ENCODE assay signal across 15 cellular contexts in the genomic region with DNA sequence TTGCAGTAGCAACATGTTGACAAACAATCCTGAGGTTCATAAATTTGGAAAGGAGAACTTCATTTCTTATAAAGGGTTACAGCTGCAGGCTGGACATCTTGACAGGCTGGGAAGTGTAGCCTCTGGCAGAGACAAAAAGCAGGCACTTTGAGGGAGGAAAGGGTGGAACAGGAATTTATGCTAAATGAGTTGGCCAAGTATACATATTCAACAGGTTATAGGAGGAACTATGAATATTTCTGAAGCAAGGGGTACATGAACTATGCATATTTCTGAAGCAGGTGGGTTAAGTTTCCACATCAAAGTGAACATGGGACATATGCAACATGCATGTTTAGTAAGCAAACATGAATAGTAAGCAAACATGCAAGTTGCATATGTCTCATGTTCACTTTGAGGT. TPM values are rescaled to one million over a fixed set of nuclear protein-coding genes. Genes with fewer than 3 reads are reported as not detected.
DNase-seq lines count a peak whose midpoint lies in the region; ATAC-seq and TF ChIP-seq lines count a peak whose summit lies in the region.
"Had no signal": no experiment of that assay in that cellular context is flagged by ENCODE, and none has a peak within 500 bp of the region (broad histone marks: within the 10 kb centered on the region; RNA-seq: fewer than 3 reads in every experiment).

No MANE protein-coding gene starts in this region.

- H2BK12ac ChIP-seq in neuronal stem cell (ENCODE audit: low read length): no peak overlapping the region

- H3K4me1 Mint-ChIP-seq in activated CD8-positive, alpha-beta T cell treated with anti-CD3 and anti-CD28 coated beads, Interleukin-2, amount 10 ng/mL, durations not matched to agents 7 days and 5 days (ENCODE audit: low read depth): peaks cover 56% of the 10 kb centered on the region
- H3K4me1 Mint-ChIP-seq in activated CD8-positive, alpha-beta T cell treated with anti-CD3 and anti-CD28 coated beads for 36 hours (ENCODE audit: low read depth): peaks cover 75% of the 10 kb centered on the region
- peaks cover 73% of the 10 kb centered on the region for H3K4me1 Mint-ChIP-seq in HFFc6 (ENCODE audit: low read depth)
- H3K4me1 Mint-ChIP-seq in activated CD4-positive, alpha-beta memory T cell treated with anti-CD3 and anti-CD28 coated beads, Interleukin-2, amount 10 ng/mL, durations not matched to agents 7 days and 5 days: peaks cover 74% of the 10 kb centered on the region

- TF ChIP-seq CTCF in activated CD8-positive, alpha-beta T cell treated with anti-CD3 and anti-CD28 coated beads for 36 hours (IDR thresholded peaks at IDR 0.05): no peak
- TF ChIP-seq CTCF in HFFc6 (IDR thresholded peaks at IDR 0.05): no peak
- no peak for TF ChIP-seq CTCF in neutrophil (IDR thresholded peaks at IDR 0.05)

- no peak overlapping the region for H2BK120ac ChIP-seq in neuronal stem cell (ENCODE audit: low read depth, low read length)

- H2BK15ac ChIP-seq in neuronal stem cell (ENCODE audit: low read length): no peak overlapping the region

- H3K4me3 Mint-ChIP-seq in activated CD8-positive, alpha-beta T cell treated with anti-CD3 and anti-CD28 coated beads, Interleukin-2, amount 10 ng/mL, durations not matched to agents 7 days and 5 days: no peak overlapping the region
- no peak overlapping the region for H3K4me3 Mint-ChIP-seq in activated CD8-positive, alpha-beta T cell treated with anti-CD3 and anti-CD28 coated beads for 36 hours
- no peak overlapping the region for H3K4me3 Mint-ChIP-seq in HFFc6
- no peak overlapping the region for H3K4me3 Mint-ChIP-seq in activated CD4-positive, alpha-beta memory T cell treated with anti-CD3 and anti-CD28 coated beads, Interleukin-2, amount 10 ng/mL, durations not matched to agents 7 days and 5 days

- intact Hi-C loops in activated CD8-positive, alpha-beta T cell treated with anti-CD3 and anti-CD28 coated beads for 36 hours (cut with micrococcal nuclease): loop anchor here (5.0 kb wide), 2 partner anchors 53 to 67 kb away; no protein-coding TSS in a partner anchor

- H3K27me3 Mint-ChIP-seq in activated CD8-positive, alpha-beta T cell treated with anti-CD3 and anti-CD28 coated beads, Interleukin-2, amount 10 ng/mL, durations not matched to agents 7 days and 5 days (ENCODE audit: low read depth): peaks cover 2% of the 10 kb centered on the region
- no peaks in the 10 kb centered on the region for H3K27me3 Mint-ChIP-seq in activated CD8-positive, alpha-beta T cell treated with anti-CD3 and anti-CD28 coated beads for 36 hours
- no peaks in the 10 kb centered on the region; the same call in 1 of the 2 replicates for H3K27me3 Mint-ChIP-seq in HFFc6 (ENCODE audit: insufficient read depth)
- no peaks in the 10 kb centered on the region for H3K27me3 Mint-ChIP-seq in activated CD4-positive, alpha-beta memory T cell treated with anti-CD3 and anti-CD28 coated beads, Interleukin-2, amount 10 ng/mL, durations not matched to agents 7 days and 5 days

- no peak overlapping the region for H2AK5ac ChIP-seq in neuronal stem cell (ENCODE audit: low read depth, low read length)

- H3K36me3 Mint-ChIP-seq in activated CD8-positive, alpha-beta T cell treated with anti-CD3 and anti-CD28 coated beads, Interleukin-2, amount 10 ng/mL, durations not matched to agents 7 days and 5 days (ENCODE audit: low read depth): peaks cover 17% of the 10 kb centered on the region
- peaks cover 5% of the 10 kb centered on the region for H3K36me3 Mint-ChIP-seq in activated CD8-positive, alpha-beta T cell treated with anti-CD3 and anti-CD28 coated beads for 36 hours (ENCODE audit: low read depth)
- H3K36me3 Mint-ChIP-seq in HFFc6 (ENCODE audit: low read depth): peaks cover 17% of the 10 kb centered on the region
- H3K36me3 Mint-ChIP-seq in activated CD4-positive, alpha-beta memory T cell treated with anti-CD3 and anti-CD28 coated beads, Interleukin-2, amount 10 ng/mL, durations not matched to agents 7 days and 5 days (ENCODE audit: low read depth): peaks cover 40% of the 10 kb centered on the region

- no peak overlapping the region for H3K18ac ChIP-seq in neuronal stem cell (ENCODE audit: low read length)

- H3K4me3 ChIP-seq in neutrophil (ENCODE audit: low read depth in 1 of 2, low read length in 1 of 2) (peak overlapping the region in 1 of 2 experiments; percentile 89), neuronal stem cell (ENCODE audit: low read length in 2 of 2) (no peak overlapping the region)
- H3K4me3 ChIP-seq: GM23248, SJSA1 had no signal

- no peak overlapping the region for H2BK5ac ChIP-seq in neuronal stem cell (ENCODE audit: low read length)

- H2AFZ ChIP-seq in neuronal stem cell (ENCODE audit: low read length): no peak overlapping the region

- H3K27ac ChIP-seq in neutrophil (peak overlapping the region; percentile 97), neuronal stem cell (replicated peaks; ENCODE audit: low read length) (no peak overlapping the region)
- H3K27ac ChIP-seq: SJSA1 had no signal

- no peak overlapping the region for H3K9ac ChIP-seq in neuronal stem cell (ENCODE audit: low read depth, low read length, poor library complexity)
- H3K9ac ChIP-seq: GM23248 had no signal

- H3K9me3 Mint-ChIP-seq in activated CD8-positive, alpha-beta T cell treated with anti-CD3 and anti-CD28 coated beads, Interleukin-2, amount 10 ng/mL, durations not matched to agents 7 days and 5 days (ENCODE audit: insufficient read depth): no peaks in the 10 kb centered on the region
- no peaks in the 10 kb centered on the region for H3K9me3 Mint-ChIP-seq in activated CD8-positive, alpha-beta T cell treated with anti-CD3 and anti-CD28 coated beads for 36 hours
- H3K9me3 Mint-ChIP-seq in HFFc6: no peaks in the 10 kb centered on the region
- H3K9me3 Mint-ChIP-seq in activated CD4-positive, alpha-beta memory T cell treated with anti-CD3 and anti-CD28 coated beads, Interleukin-2, amount 10 ng/mL, durations not matched to agents 7 days and 5 days: peaks cover 8% of the 10 kb centered on the region

- ATAC-seq in activated CD8-positive, alpha-beta T cell treated with anti-CD3 and anti-CD28 coated beads, Interleukin-2, amount 10 ng/mL, durations not matched to agents 7 days and 5 days: no peak
- no peak for ATAC-seq in activated CD8-positive, alpha-beta T cell treated with anti-CD3 and anti-CD28 coated beads for 36 hours
- ATAC-seq in HG02981 (IDR thresholded peaks at IDR 0.05; ENCODE audit: unreplicated experiment): no peak
- ATAC-seq: activated naive CD4-positive, alpha-beta T cell treated with anti-CD3 and anti-CD28 coated beads, Interleukin-2, amount 50 U/mL, for 72 hours had no signal

- H3K4me2 ChIP-seq in neuronal stem cell (ENCODE audit: insufficient read depth, low read length, poor library complexity, severe bottlenecking): no peak overlapping the region

- no peaks in the 10 kb centered on the region for H3K27me3 ChIP-seq in neutrophil
- no peaks in the 10 kb centered on the region for H3K27me3 ChIP-seq in neuronal stem cell (ENCODE audit: control insufficient read depth in 3 of 3, insufficient read depth in 3 of 3, low read depth in 1 of 3, low read length in 3 of 3)
- H3K27me3 ChIP-seq: SJSA1 had no signal

- no peaks in the 10 kb centered on the region for H3K79me1 ChIP-seq in neuronal stem cell (ENCODE audit: low read depth, low read length)

- no peak overlapping the region for H4K8ac ChIP-seq in neuronal stem cell (ENCODE audit: low read depth, low read length)

- H4K91ac ChIP-seq in neuronal stem cell (ENCODE audit: low read depth, low read length, poor library complexity): no peak overlapping the region

- peak overlapping the region; percentile 88 for H3K27ac Mint-ChIP-seq in activated CD8-positive, alpha-beta T cell treated with anti-CD3 and anti-CD28 coated beads, Interleukin-2, amount 10 ng/mL, durations not matched to agents 7 days and 5 days
- H3K27ac Mint-ChIP-seq in activated CD8-positive, alpha-beta T cell treated with anti-CD3 and anti-CD28 coated beads for 36 hours: no peak overlapping the region
- peak overlapping the region; percentile 80 for H3K27ac Mint-ChIP-seq in HFFc6
- H3K27ac Mint-ChIP-seq in activated CD4-positive, alpha-beta memory T cell treated with anti-CD3 and anti-CD28 coated beads, Interleukin-2, amount 10 ng/mL, durations not matched to agents 7 days and 5 days: peak overlapping the region; percentile 92

- H3K14ac ChIP-seq in neuronal stem cell (ENCODE audit: low read length): no peak overlapping the region

- POLR2A ChIA-PET in activated CD8-positive, alpha-beta T cell treated with anti-CD3 and anti-CD28 coated beads, Interleukin-2, amount 10 ng/mL, durations not matched to agents 7 days and 5 days (lab: Charles Lee): no interaction called here
- POLR2A ChIA-PET in activated CD8-positive, alpha-beta T cell treated with anti-CD3 and anti-CD28 coated beads for 36 hours (lab: Charles Lee): interaction anchor here (1.3 kb wide), 1 partner anchor 105 kb away, joined by 3 read pairs; no protein-coding TSS in a partner anchor
- POLR2A ChIA-PET in activated CD4-positive, alpha-beta memory T cell treated with anti-CD3 and anti-CD28 coated beads, Interleukin-2, amount 10 ng/mL, durations not matched to agents 7 days and 5 days (lab: Charles Lee): interaction anchor here (1.7 to 4.9 kb wide), 5 partner anchors 52 to 122 kb away, joined by 4 to 71 read pairs (median 41); no protein-coding TSS in a partner anchor

- no peak overlapping the region for H3K4ac ChIP-seq in neuronal stem cell (ENCODE audit: low read length)

- H3K36me3 ChIP-seq in neutrophil (peaks cover under 1% of the 10 kb centered on the region), neuronal stem cell (replicated peaks in 1 of 2; ENCODE audit: control insufficient read depth in 2 of 2, insufficient read depth in 2 of 2, low read length in 2 of 2) (peaks cover 0 to 8% of the 10 kb centered on the region in 2 donors)

- no peak for DNase-seq in activated CD8-positive, alpha-beta T cell treated with anti-CD3 and anti-CD28 coated beads, Interleukin-2, amount 10 ng/mL, durations not matched to agents 7 days and 5 days
- no peak for DNase-seq in activated CD8-positive, alpha-beta T cell treated with anti-CD3 and anti-CD28 coated beads for 36 hours
- DNase-seq in HFFc6 (no peak), UCSD-AML1 (lab: John Stamatoyannopoulos, UW; ENCODE audit: unreplicated experiment) (no peak), neuronal stem cell (ENCODE audit: low spot score) (no peak)
- no peak for DNase-seq in activated CD4-positive, alpha-beta memory T cell treated with anti-CD3 and anti-CD28 coated beads, Interleukin-2, amount 10 ng/mL, durations not matched to agents 7 days and 5 days
- DNase-seq: ACHN, GM23248, Kasumi-1, NCI-H187 had no signal

- H3K4me1 ChIP-seq in neutrophil (ENCODE audit: control insufficient read depth in 1 of 2, insufficient read depth in 1 of 2, low read depth in 1 of 2, low read length in 1 of 2) (peaks cover 75 to 84% of the 10 kb centered on the region in 2 experiments), neuronal stem cell (ENCODE audit: control insufficient read depth in 2 of 2, insufficient read depth in 1 of 2, low read depth in 1 of 2, low read length in 2 of 2) (peaks cover 0 to 2% of the 10 kb centered on the region in 2 donors)

- H3K23ac ChIP-seq in neuronal stem cell (ENCODE audit: low read depth, low read length, poor library complexity): no peak overlapping the region

- H3K9me3 ChIP-seq in neutrophil (no peaks in the 10 kb centered on the region), neuronal stem cell (replicated peaks in 1 of 2; ENCODE audit: control insufficient read depth in 2 of 2, insufficient read depth in 1 of 2, low read depth in 1 of 2, low read length in 2 of 2) (no peaks in the 10 kb centered on the region)
- H3K9me3 ChIP-seq: SJSA1 had no signal

- CTCF ChIA-PET in activated CD8-positive, alpha-beta T cell treated with anti-CD3 and anti-CD28 coated beads, Interleukin-2, amount 10 ng/mL, durations not matched to agents 7 days and 5 days (lab: Charles Lee): interaction anchor here (1.0 to 1.7 kb wide), 4 partner anchors 15 to 128 kb away, joined by 3 to 7 read pairs (median 4); no protein-coding TSS in a partner anchor
- CTCF ChIA-PET in activated CD8-positive, alpha-beta T cell treated with anti-CD3 and anti-CD28 coated beads for 36 hours (lab: Charles Lee): interaction anchor here (0.6 to 0.9 kb wide), 2 partner anchors 52 to 88 kb away, joined by 3 to 5 read pairs; no protein-coding TSS in a partner anchor
- CTCF ChIA-PET in activated CD4-positive, alpha-beta memory T cell treated with anti-CD3 and anti-CD28 coated beads, Interleukin-2, amount 10 ng/mL, durations not matched to agents 7 days and 5 days (lab: Charles Lee): interaction anchor here (3.2 to 3.6 kb wide), 2 partner anchors 51 to 108 kb away, joined by 18 to 28 read pairs; no protein-coding TSS in a partner anchor

RNA-seq across cellular contexts. Expression of a gene that starts 1.6 kb away (rescaled TPM):
- 10 to 100 TPM; 15.0 to 18.0 TPM for total RNA-seq in activated CD8-positive, alpha-beta T cell treated with anti-CD3 and anti-CD28 coated beads, Interleukin-2, amount 10 ng/mL, durations not matched to agents 7 days and 5 days
- total RNA-seq in activated CD8-positive, alpha-beta T cell treated with anti-CD3 and anti-CD28 coated beads for 36 hours: 1 to 10 TPM; 3.0 to 3.6 TPM
- total RNA-seq in HFFc6 (2021; fragmentation: NEBNext Ultra II Directional; extraction: Animal tissue kit (Norgen Biotek cat#: 25700)): 100 to 1,000 TPM; 137 to 198 (median 144) TPM
- 100 to 1,000 TPM; 113 to 114 TPM for total RNA-seq in activated CD4-positive, alpha-beta memory T cell treated with anti-CD3 and anti-CD28 coated beads, Interleukin-2, amount 10 ng/mL, durations not matched to agents 7 days and 5 days
- 14.5 TPM for polyA plus RNA-seq in neuronal stem cell (2013, experiment 1 of 2)
- polyA plus RNA-seq in neuronal stem cell (2013, experiment 2 of 2): 15.2 TPM
- total RNA-seq: OCI-LY7 had no signal

Comparison
In these comparisons a context has a peak if more than half of its experiments do, and no peak if none do; other contexts are left out.
1. RNA of a gene that starts 1.6 kb away (total RNA-seq): 137 to 198 TPM in HFFc6 and 113 to 114 TPM in activated CD4-positive, alpha-beta memory T cell treated with anti-CD3 and anti-CD28 coated beads, Interleukin-2, amount 10 ng/mL, durations not matched to agents 7 days and 5 days; 15.0 to 18.0 TPM in activated CD8-positive, alpha-beta T cell treated with anti-CD3 and anti-CD28 coated beads, Interleukin-2, amount 10 ng/mL, durations not matched to agents 7 days and 5 days and 3.0 to 3.6 TPM in activated CD8-positive, alpha-beta T cell treated with anti-CD3 and anti-CD28 coated beads for 36 hours; every median in the first group is over 4 times any median in the second.